11 cellular contexts compared by ENCODE assay signal in the genomic region with DNA sequence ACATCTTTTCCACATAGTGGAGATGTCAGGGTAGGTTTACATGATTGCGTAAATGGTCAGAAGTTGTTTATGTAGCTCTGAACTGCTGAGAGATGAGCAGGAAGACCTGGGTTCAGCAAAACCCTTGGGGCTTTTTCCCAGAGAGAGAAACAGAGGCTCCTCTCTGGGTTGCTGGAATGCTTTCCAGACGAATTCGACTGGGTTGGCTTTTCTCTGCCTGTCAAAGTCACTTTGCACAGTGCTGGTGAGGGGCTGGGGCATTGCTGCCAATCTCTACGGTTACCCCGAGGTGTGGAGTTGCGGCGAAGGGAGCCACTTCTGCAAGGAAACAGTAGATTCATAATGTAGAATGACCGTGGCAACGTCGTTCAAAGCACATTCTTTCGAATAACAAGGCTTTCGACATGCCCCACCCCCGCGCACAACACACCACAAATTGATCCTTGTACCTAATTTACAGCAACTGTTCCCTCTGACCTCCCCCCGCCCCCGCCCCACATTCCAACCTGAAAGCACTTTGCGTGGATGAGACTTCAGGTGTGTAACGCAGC. TPM values are rescaled to one million over a fixed set of nuclear protein-coding genes. Genes with fewer than 3 reads are reported as not detected.
DNase-seq lines count a peak whose midpoint lies in the region; ATAC-seq, FAIRE-seq and TF ChIP-seq lines count a peak whose summit lies in the region.
"Had no signal": no experiment of that assay in that cellular context is flagged by ENCODE, and none has a peak within 500 bp of the region (broad histone marks: within the 10 kb centered on the region; RNA-seq: fewer than 3 reads in every experiment).

No MANE protein-coding gene starts in this region.

- no peak overlapping the region for H3K4ac ChIP-seq in H1 (replicated peaks; ENCODE audit: insufficient read length, low read depth, low read length)

- 23% methylated on average over 14 of the region's 18 CpGs; no CpG with 5 or more reads in 1 of the 2 experiments for WGBS in H1 (ENCODE audit: extremely low coverage in 1 of 2, insufficient coverage in 1 of 2, insufficient read length in 1 of 2, insufficient replicate concordance in 2 of 2, low coverage in 1 of 2, low lambda C conversion rate in 2 of 2, missing lambda C conversion rate in 1 of 2), 2 experiments
- 8 to 9% methylated on average over 18 of the region's 18 CpGs for WGBS in aorta, 2 donors

- H3K4me2 ChIP-seq in H1 (ENCODE audit: insufficient read depth in 1 of 2, low read depth in 2 of 2, low read length in 2 of 2), result peak overlapping the region; percentile 92 to 95
- H3K4me2 ChIP-seq in neural cell (ENCODE audit: low read length), result peak overlapping the region; percentile 29

- TF ChIP-seq EP300 in H1 (IDR thresholded peaks at IDR 0.05; ENCODE audit: borderline replicate concordance in 1 of 2, low read depth in 2 of 2, low read length in 2 of 2), result no peak
- TF ChIP-seq EP300 in neural cell (conservative IDR thresholded peaks at IDR 0.05; ENCODE audit: poor library complexity, severe bottlenecking), result no peak

- H2BK120ac ChIP-seq in H1 (replicated peaks; ENCODE audit: low read depth, low read length), result no peak overlapping the region

- no peak overlapping the region for H4K91ac ChIP-seq in H1 (replicated peaks; ENCODE audit: insufficient read length, low read length)

- peak overlapping the region; percentile 56 for H3K4me3 ChIP-seq in cardiac muscle cell
- peak overlapping the region; percentile 49 to 67 (median 52); a peak in 7 of 8 replicates for H3K4me3 ChIP-seq in H1 (ENCODE audit: extremely low read depth in 1 of 4, insufficient read depth in 2 of 4, low read depth in 3 of 4, low read length in 4 of 4)
- peak overlapping the region; percentile 79 for H3K4me3 ChIP-seq in neural cell (ENCODE audit: low read length)
- H3K4me3 ChIP-seq in aorta (ENCODE audit: low read length in 2 of 2), result peak overlapping the region; percentile 28 to 90

- TF ChIP-seq CTCF in cardiac muscle cell (IDR thresholded peaks at IDR 0.05; ENCODE audit: low read depth, low read length), result no peak
- TF ChIP-seq CTCF in H1 (IDR thresholded peaks at IDR 0.05; ENCODE audit: control extremely low read depth in 1 of 3, insufficient read depth in 1 of 3, low read depth in 1 of 3, low read length in 3 of 3), result no peak
- TF ChIP-seq CTCF in neural cell (IDR thresholded peaks at IDR 0.05; ENCODE audit: poor library complexity, severe bottlenecking), result no peak

- no peak overlapping the region for H3K18ac ChIP-seq in H1 (ENCODE audit: extremely low read depth, low read length)

- H3K79me1 ChIP-seq in H1 (ENCODE audit: low read depth, low read length), result no peaks in the 10 kb centered on the region

- FAIRE-seq in H1 (lab: Jason Lieb, UNC), result no peak
- FAIRE-seq: GM18507 had no signal

- peaks cover 14% of the 10 kb centered on the region; the same call in 1 of the 2 replicates for H3K23me2 ChIP-seq in H1 (ENCODE audit: low read depth, low read length)

- H3K36me3 ChIP-seq in cardiac muscle cell (no peaks in the 10 kb centered on the region), H1 (ENCODE audit: control insufficient read depth in 2 of 4, insufficient read depth in 4 of 4, low read length in 3 of 4) (no peaks in the 10 kb centered on the region), neural cell (ENCODE audit: insufficient read depth, low read length) (no peaks in the 10 kb centered on the region), aorta (ENCODE audit: control insufficient read depth in 1 of 2, insufficient read depth in 2 of 2, low read length in 1 of 2) (no peaks in the 10 kb centered on the region)

- H3K27me3 ChIP-seq in cardiac muscle cell, result peaks cover 71% of the 10 kb centered on the region
- peaks cover 10 to 47% (median 39%) of the 10 kb centered on the region in 4 experiments for H3K27me3 ChIP-seq in H1 (replicated peaks in 1 of 4; ENCODE audit: control insufficient read depth in 3 of 4, extremely low read depth in 1 of 4, insufficient read depth in 3 of 4, low read length in 3 of 4)
- peaks cover 41% of the 10 kb centered on the region for H3K27me3 ChIP-seq in neural cell (ENCODE audit: insufficient read depth, low read depth, low read length)
- no peaks in the 10 kb centered on the region for H3K27me3 ChIP-seq in aorta (ENCODE audit: control insufficient read depth in 1 of 2, insufficient read depth in 2 of 2, low read length in 1 of 2)

- H2BK12ac ChIP-seq in H1 (ENCODE audit: low read depth, low read length), result no peak overlapping the region

- CTCF ChIA-PET in H1 (lab: Charles Lee; ENCODE audit: partially characterized antibody), result no interaction called here
- CTCF ChIA-PET in HEK293T (lab: Yijun Ruan, JAX), result no interaction called here

- TF ChIP-seq RAD21 in H1 (IDR thresholded peaks at IDR 0.05 in 1 of 2, conservative IDR thresholded peaks at IDR 0.05 in 1 of 2; ENCODE audit: low read depth in 2 of 2, low read length in 2 of 2), result no peak
- no peak for TF ChIP-seq RAD21 in neural cell (conservative IDR thresholded peaks at IDR 0.05)

- H3K79me2 ChIP-seq in H1 (ENCODE audit: control insufficient read depth in 1 of 2, insufficient read depth in 2 of 2, low read length in 2 of 2), result no peaks in the 10 kb centered on the region
- peaks cover 3% of the 10 kb centered on the region for H3K79me2 ChIP-seq in neural cell (replicated peaks; ENCODE audit: insufficient read depth, low read length)

- H2BK15ac ChIP-seq in H1 (ENCODE audit: low read length), result no peak overlapping the region

- H3K14ac ChIP-seq in H1 (ENCODE audit: insufficient read length), result no peak overlapping the region

- no peak overlapping the region for H2BK20ac ChIP-seq in H1 (ENCODE audit: low read length)

- H3K23ac ChIP-seq in H1 (ENCODE audit: insufficient read length), result no peak overlapping the region

- H3K56ac ChIP-seq in H1 (replicated peaks; ENCODE audit: insufficient read length, low read depth, low read length), result no peak overlapping the region

- H2BK5ac ChIP-seq in H1 (ENCODE audit: low read depth, low read length), result no peak overlapping the region

- H4K5ac ChIP-seq in H1 (ENCODE audit: insufficient read length, low read depth, low read length), result no peak overlapping the region

- TF ChIP-seq POLR2A in H1 (IDR thresholded peaks at IDR 0.05; ENCODE audit: control extremely low read depth in 1 of 2, low read depth in 2 of 2, low read length in 2 of 2), result no peak

- H3K9me2 ChIP-seq in neural cell (ENCODE audit: insufficient read depth, low read length), result no peaks in the 10 kb centered on the region

- H3F3A ChIP-seq in neural cell (ENCODE audit: insufficient read depth, low read length, poor library complexity, severe bottlenecking), result peaks cover 2% of the 10 kb centered on the region

- H2AFZ ChIP-seq in H1 (ENCODE audit: low read length) (peak overlapping the region; percentile 68; the same call in 1 of the 2 replicates), neural cell (ENCODE audit: low read depth, low read length) (peak overlapping the region; percentile 58)

- H2AK5ac ChIP-seq in H1 (ENCODE audit: low read depth, low read length), result no peak overlapping the region

- no peak overlapping the region for H3K9ac ChIP-seq in H1 (replicated peaks in 1 of 4; ENCODE audit: extremely low read depth in 1 of 4, low read depth in 3 of 4, low read length in 3 of 4)
- H3K9ac ChIP-seq in neural cell (ENCODE audit: low read length), result peak overlapping the region; percentile 62

- DNase-seq in cardiac muscle cell (ENCODE audit: low read depth in 1 of 2, low spot score in 1 of 2), result peak in 1 of 2 donors; percentile 9
- DNase-seq in cardiac septum (ENCODE audit: low spot score), result no peak
- DNase-seq in H1 (ENCODE audit: low read depth in 1 of 2, low spot score in 2 of 2), result no peak
- no peak for DNase-seq in aorta
- no peak for DNase-seq in ACHN
- no peak for DNase-seq in LoVo (ENCODE audit: low spot score)
- DNase-seq in HEK293T (ENCODE audit: extremely low spot score), result no peak
- DNase-seq: IMR-90 had no signal

- H3K9me3 ChIP-seq in cardiac muscle cell (ENCODE audit: low read depth) (no peaks in the 10 kb centered on the region), H1 (ENCODE audit: insufficient read depth in 2 of 2, low read depth in 1 of 2, low read length in 1 of 2) (peaks cover 0 to 4% of the 10 kb centered on the region in 2 experiments; a peak in 1 of 4 replicates), neural cell (ENCODE audit: low read length) (no peaks in the 10 kb centered on the region), aorta (ENCODE audit: control insufficient read depth, low read length) (no peaks in the 10 kb centered on the region)

- POLR2A ChIA-PET in H1 (lab: Charles Lee; ENCODE audit: partially characterized antibody) (no interaction called here), HEK293T (lab: Yijun Ruan, JAX) (no interaction called here)

- intact Hi-C loops in cardiac septum (cut with DNase I), result no loop called here
- intact Hi-C loops in aorta (cut with DNase I), result no loop called here

- in situ Hi-C loops in ACHN (cut with HindIII; ENCODE audit: low pct_ligation_motif_present, low pct_unique_long_range_greater_than_20kb, low sequenced_read_pairs), result no loop called here

- no peaks in the 10 kb centered on the region for H3K4me1 ChIP-seq in cardiac muscle cell (ENCODE audit: low read depth)
- peaks cover 0 to 10% (median 0%) of the 10 kb centered on the region in 4 experiments; a peak in 2 of 7 replicates for H3K4me1 ChIP-seq in H1 (replicated peaks in 1 of 4; ENCODE audit: control insufficient read depth in 3 of 4, insufficient read depth in 4 of 4, low read length in 3 of 4)
- peaks cover 0 to 1% of the 10 kb centered on the region in 2 donors for H3K4me1 ChIP-seq in aorta (ENCODE audit: control insufficient read depth in 1 of 2, insufficient read depth in 2 of 2, low read length in 2 of 2)

- H3K27ac ChIP-seq in cardiac muscle cell (no peak overlapping the region), H1 (ENCODE audit: low read depth, low read length) (no peak overlapping the region), neural cell (ENCODE audit: low read length) (no peak overlapping the region), aorta (ENCODE audit: low read depth in 1 of 2, low read length in 2 of 2) (no peak overlapping the region)

- ATAC-seq in aorta (ENCODE audit: low FRiP score), result no peak

- H4K20me1 ChIP-seq in H1 (replicated peaks in 1 of 2; ENCODE audit: control insufficient read depth in 1 of 2, insufficient read depth in 2 of 2, low read length in 2 of 2), result peaks cover 1 to 2% of the 10 kb centered on the region in 2 experiments
- H4K20me1 ChIP-seq in neural cell (ENCODE audit: insufficient read depth), result no peaks in the 10 kb centered on the region

- H4K8ac ChIP-seq in H1 (ENCODE audit: extremely low read depth, insufficient read depth, low read length), result no peak overlapping the region

RNA-seq across cellular contexts. Expression of a gene that starts 0.9 kb away (rescaled TPM):
- 5.6 and 16.2 TPM in 2 replicates for total RNA-seq in cardiac muscle cell
- 3.9 and 7.9 TPM in 2 replicates for polyA plus RNA-seq in cardiac muscle cell
- total RNA-seq in cardiac septum, result 2.8 TPM
- total RNA-seq in H1 (2021; fragmentation: NEBNext Ultra II Directional; extraction: Animal tissue kit (Norgen Biotek cat#: 25700)), result 2.2 and 3.3 TPM in 2 replicates
- polyA plus RNA-seq in H1 (2011; rRNA removed), result 0.30 and 0.41 TPM in 2 replicates
- 0.61 TPM for polyA plus RNA-seq in H1 (2011; cell fraction: cytosol; rRNA removed)
- polyA plus RNA-seq in H1 (2011; cell fraction: nucleus; rRNA removed), result 1.3 TPM
- 0.60 to 2.3 TPM (median 0.78 TPM) in 4 replicates for polyA plus RNA-seq in H1 (2012, experiment 1 of 2)
- not detected for polyA plus RNA-seq in H1 (2012, experiment 2 of 2)
- 1.1 TPM for polyA plus RNA-seq in H1 (2013, experiment 1 of 2)
- 0.98 TPM for polyA plus RNA-seq in H1 (2013, experiment 2 of 2)
- polyA minus RNA-seq in H1 (2011; rRNA and poly(A)+ RNA removed), result 1.2 and 3.1 TPM in 2 replicates
- polyA minus RNA-seq in H1 (2011; cell fraction: cytosol; rRNA and poly(A)+ RNA removed), result 2.0 TPM
- polyA minus RNA-seq in H1 (2011; cell fraction: nucleus; rRNA and poly(A)+ RNA removed), result 8.5 TPM
- polyA plus RNA-seq in neural cell, result 10.6 and 13.9 TPM in 2 replicates
- 23.6 and 24.1 TPM in 2 replicates for polyA minus RNA-seq in neural cell
- 100 to 1,000 TPM in 1 of 2 donors, 10 to 100 TPM in 1; 59.7 to 228 TPM for total RNA-seq in aorta
- 10 to 100 TPM; 15.8 to 22.7 TPM for polyA plus RNA-seq in aorta
- total RNA-seq: RPMI7951 had no signal
- polyA plus RNA-seq: IMR-90 had no signal
